Comparison of ENCODE assay signal across 7 cellular contexts in genomic region chr6:41278699-41279405, GRCh38. TPM values are rescaled to one million over a fixed set of nuclear protein-coding genes. Genes with fewer than 3 reads are reported as not detected.
A peak's percentile ranks its signal among the peaks of the same experiment; 100 is the strongest.
DNase-seq lines count a peak whose midpoint lies in the region; ATAC-seq, FAIRE-seq and TF ChIP-seq lines count a peak whose summit lies in the region.

No MANE protein-coding gene starts in this region.

- H3K79me2 ChIP-seq in mammary epithelial cell (ENCODE audit: insufficient read depth, low read length) = no peaks in the 10 kb centered on the region

- no peak overlapping the region for H3K27ac ChIP-seq in mammary epithelial cell (ENCODE audit: insufficient read depth, low read depth, low read length)
- H3K27ac ChIP-seq in lower lobe of right lung = peak overlapping the region; percentile 19

- DNase-seq in GM18507 (ENCODE audit: extremely low spot score, insufficient read length, low read depth) (no peak), NCI-H2107 (lab: John Stamatoyannopoulos, UW) (peak; percentile 16), UCSD-AML1 (lab: John Stamatoyannopoulos, UW; ENCODE audit: unreplicated experiment) (peak; percentile 72), mammary epithelial cell (peak; percentile 37), lower lobe of right lung (peak; percentile 68)
- DNase-seq in stimulated activated CD8-positive, alpha-beta memory T cell treated with anti-CD3 and anti-CD28 coated beads, Interleukin-2, amount 100 ng/mL, for 48 hours (ENCODE audit: low read depth in 2 of 2) = peak; percentile 36 to 57

- intact Hi-C loops in mammary epithelial cell (cut with micrococcal nuclease) = loop anchor here (1.0 kb wide), 1 partner anchor 39 kb away; no protein-coding TSS in a partner anchor
- intact Hi-C loops in lower lobe of right lung (cut with DNase I) = no loop called here

- 73% methylated on average over 10 of the region's 10 CpGs for WGBS in mammary epithelial cell (ENCODE audit: low coverage, missing lambda C conversion rate)

- H2AFZ ChIP-seq in mammary epithelial cell (ENCODE audit: low read depth, low read length) = no peak overlapping the region

- dilution Hi-C loops in mammary epithelial cell (cut with HindIII; ENCODE audit: low sequenced_read_pairs) = no loop called here

- in situ Hi-C loops in mammary epithelial cell (cut with MboI; ENCODE audit: low sequenced_read_pairs in 2 of 2) = no loop called here

- H3K4me3 ChIP-seq in mammary epithelial cell (replicated peaks in 1 of 3; ENCODE audit: insufficient read depth in 1 of 3, low read depth in 2 of 3, low read length in 3 of 3) = no peak overlapping the region
- H3K4me3 ChIP-seq in lower lobe of right lung = no peak overlapping the region

- no peaks in the 10 kb centered on the region for H3K27me3 ChIP-seq in mammary epithelial cell (ENCODE audit: insufficient read depth, low read length)
- no peaks in the 10 kb centered on the region for H3K27me3 ChIP-seq in lower lobe of right lung (ENCODE audit: low read depth)

- H3K9me3 ChIP-seq in mammary epithelial cell (replicated peaks; ENCODE audit: insufficient read depth, low read length) (no peaks in the 10 kb centered on the region), lower lobe of right lung (no peaks in the 10 kb centered on the region)

- peak; percentile 64 for FAIRE-seq in GM18507 (lab: Jason Lieb, UNC)

- H4K20me1 ChIP-seq in mammary epithelial cell (ENCODE audit: insufficient read depth, low read length) = no peaks in the 10 kb centered on the region

- CTCF ChIA-PET in mammary epithelial cell (lab: Charles Lee; ENCODE audit: low non-redundant PET) = interaction anchor here (0.6 to 0.8 kb wide), 3 partner anchors 25 to 255 kb away, joined by 3 to 20 read pairs (median 7); no protein-coding TSS in a partner anchor

- H3K36me3 ChIP-seq in mammary epithelial cell (ENCODE audit: insufficient read depth, low read length) (no peaks in the 10 kb centered on the region), lower lobe of right lung (no peaks in the 10 kb centered on the region)

- ATAC-seq in lower lobe of right lung (peak; percentile 80 to 89), HG03097 (IDR thresholded peaks at IDR 0.05; ENCODE audit: low FRiP score, unreplicated experiment) (no peak)

- TF ChIP-seq CTCF in mammary epithelial cell (conservative IDR thresholded peaks at IDR 0.05 in 1 of 2, IDR thresholded peaks at IDR 0.05 in 1 of 2; ENCODE audit: extremely low read depth in 1 of 2, insufficient read depth in 1 of 2, low read depth in 1 of 2, low read length in 2 of 2) = peak; percentile 33 to 54
- TF ChIP-seq CTCF in lower lobe of right lung (IDR thresholded peaks at IDR 0.05) = peak; percentile 58

- H3K9ac ChIP-seq in mammary epithelial cell (ENCODE audit: insufficient read depth, low read length) = no peak overlapping the region

- no peak overlapping the region for H3K4me2 ChIP-seq in mammary epithelial cell (ENCODE audit: insufficient read depth, low read depth, low read length)

- no TSS peak for BruUV-seq in mammary epithelial cell (replicated peaks; lab: Mats Ljungman, UMichigan)

- no peaks in the 10 kb centered on the region for H3K4me1 ChIP-seq in mammary epithelial cell (ENCODE audit: insufficient read depth, low read length)
- H3K4me1 ChIP-seq in lower lobe of right lung = peaks cover 11% of the 10 kb centered on the region

RNA-seq across cellular contexts. Expression of gene TREM1, which starts 7.6 kb away (rescaled TPM):
- total RNA-seq in mammary epithelial cell (1 to 10 TPM in 1 of 2 donors, under 1 TPM in 1; 0.50 to 1.2 TPM), lower lobe of right lung (160 TPM)
- 0.76 TPM for polyA plus RNA-seq in mammary epithelial cell
- not detected for polyA minus RNA-seq in mammary epithelial cell

RNA-seq across cellular contexts. Expression of gene TREML4, which starts 50.7 kb away (rescaled TPM):
- total RNA-seq in mammary epithelial cell (not detected), lower lobe of right lung (not detected)
- not detected for polyA plus RNA-seq in mammary epithelial cell
- polyA minus RNA-seq in mammary epithelial cell = not detected

RNA-seq across cellular contexts. Expression of gene NCR2, which starts 56.6 kb away (rescaled TPM):
- total RNA-seq in mammary epithelial cell = not detected
- polyA plus RNA-seq in mammary epithelial cell = not detected
- polyA minus RNA-seq in mammary epithelial cell = not detected
- not detected for total RNA-seq in lower lobe of right lung

Comparison
In these comparisons a context has a peak if more than half of its experiments do, and no peak if none do; other contexts are left out.
1. RNA of gene TREM1, which starts 7.6 kb away (total RNA-seq): 160 TPM in lower lobe of right lung (single experiment); 0.50 to 1.2 TPM in mammary epithelial cell; every median in the first group is over 10 times any median in the second.